ENCODE assay signal across 8 cellular contexts in the genomic region with DNA sequence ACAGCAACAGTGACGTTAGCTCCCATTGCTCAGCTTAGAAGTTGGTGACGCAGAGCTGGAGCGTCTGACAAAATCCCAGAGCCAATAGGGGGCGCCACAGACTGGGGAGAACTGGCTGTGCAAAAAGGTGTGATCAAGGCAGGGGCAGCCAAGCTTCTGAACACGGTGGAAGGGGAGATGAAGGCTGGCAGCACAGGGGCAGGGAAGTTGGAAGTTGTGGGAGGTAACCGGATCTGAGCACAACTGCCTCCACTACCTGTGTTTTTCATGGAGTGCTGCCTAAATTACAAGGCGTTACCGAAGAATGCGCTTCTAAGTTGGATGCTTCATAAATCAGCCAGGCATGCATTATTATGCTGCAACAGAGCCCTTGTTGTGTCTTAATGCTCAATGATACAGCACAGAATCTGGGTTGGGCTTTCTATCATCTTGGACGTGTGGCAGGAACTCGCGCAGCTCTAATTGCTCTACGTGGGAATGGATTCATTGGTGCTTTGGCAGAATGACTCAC.
DNase-seq lines count a peak whose midpoint lies in the region; ATAC-seq and TF ChIP-seq lines count a peak whose summit lies in the region.

No MANE protein-coding gene starts in this region.

- no peak overlapping the region for H3K4me3 Mint-ChIP-seq in MCF 10A (ENCODE audit: unreplicated experiment)
- H3K4me3 Mint-ChIP-seq in nephron progenitor cell: no peak overlapping the region
- no peak overlapping the region for H3K4me3 Mint-ChIP-seq in stimulated activated naive B cell treated with anti-CD40 and anti-IgM and Interleukin-4, amounts not matched to agents 10 μg/mL and 1 μg/mL and 100 μg/mL, for 72 hours

- peaks cover 7% of the 10 kb centered on the region for H3K9me3 Mint-ChIP-seq in MCF 10A (ENCODE audit: unreplicated experiment)
- H3K9me3 Mint-ChIP-seq in nephron progenitor cell: no peaks in the 10 kb centered on the region
- H3K9me3 Mint-ChIP-seq in stimulated activated naive B cell treated with anti-CD40 and anti-IgM and Interleukin-4, amounts not matched to agents 10 μg/mL and 1 μg/mL and 100 μg/mL, for 72 hours: peaks cover 0 to 2% of the 10 kb centered on the region in 2 donors

- intact Hi-C loops in MCF 10A (cut with micrococcal nuclease): loop anchor here (1.0 kb wide), 1 partner anchor 1576 kb away; no protein-coding TSS in a partner anchor

- POLR2A ChIA-PET in MCF 10A (lab: Yijun Ruan, JAX): no interaction called here

- CTCF ChIA-PET in MCF 10A (lab: Yijun Ruan, JAX): no interaction called here

- peak; percentile 50 for DNase-seq in NCI-H2107 treated with DMSO at 0.1 percent for 48 hours (lab: John Stamatoyannopoulos, UW; ENCODE audit: unreplicated experiment)
- no peak for DNase-seq in NCI-H2107 (lab: John Stamatoyannopoulos, UW)
- DNase-seq in NCI-H1105 (lab: John Stamatoyannopoulos, UW): peak; percentile 1
- DNase-seq in MCF 10A (ENCODE audit: unreplicated experiment): peak; percentile 45
- peak; percentile 72 for DNase-seq in nephron progenitor cell
- DNase-seq in stimulated activated naive B cell treated with anti-CD40 and anti-IgM and Interleukin-4, amounts not matched to agents 10 μg/mL and 1 μg/mL and 100 μg/mL, for 72 hours: no peak

- TF ChIP-seq CTCF in MCF 10A (IDR thresholded peaks at IDR 0.05; ENCODE audit: unreplicated experiment): peak; percentile 58
- TF ChIP-seq CTCF in nephron progenitor cell (IDR thresholded peaks at IDR 0.05): peak; percentile 53

- no peaks in the 10 kb centered on the region for H3K36me3 Mint-ChIP-seq in MCF 10A (ENCODE audit: insufficient read depth, unreplicated experiment)
- no peaks in the 10 kb centered on the region for H3K36me3 Mint-ChIP-seq in nephron progenitor cell (ENCODE audit: low read depth)
- H3K36me3 Mint-ChIP-seq in stimulated activated naive B cell treated with anti-CD40 and anti-IgM and Interleukin-4, amounts not matched to agents 10 μg/mL and 1 μg/mL and 100 μg/mL, for 72 hours: no peaks in the 10 kb centered on the region

- H3K4me1 Mint-ChIP-seq in MCF 10A (ENCODE audit: insufficient read depth, unreplicated experiment) (peaks cover 20% of the 10 kb centered on the region), nephron progenitor cell (peaks cover 33% of the 10 kb centered on the region)
- no peaks in the 10 kb centered on the region for H3K4me1 Mint-ChIP-seq in stimulated activated naive B cell treated with anti-CD40 and anti-IgM and Interleukin-4, amounts not matched to agents 10 μg/mL and 1 μg/mL and 100 μg/mL, for 72 hours

- no peak overlapping the region for H3K27ac Mint-ChIP-seq in MCF 10A (ENCODE audit: low read depth, unreplicated experiment)
- H3K27ac Mint-ChIP-seq in nephron progenitor cell: peak overlapping the region; percentile 65
- no peak overlapping the region for H3K27ac Mint-ChIP-seq in stimulated activated naive B cell treated with anti-CD40 and anti-IgM and Interleukin-4, amounts not matched to agents 10 μg/mL and 1 μg/mL and 100 μg/mL, for 72 hours

- ATAC-seq in HG03432 (IDR thresholded peaks at IDR 0.05; ENCODE audit: unreplicated experiment) (no peak), HG02938 (IDR thresholded peaks at IDR 0.05; ENCODE audit: unreplicated experiment) (no peak)
- ATAC-seq in stimulated activated naive B cell treated with anti-CD40 and anti-IgM and Interleukin-4, amounts not matched to agents 10 μg/mL and 1 μg/mL and 100 μg/mL, for 72 hours (replicated peaks): no peak

- H3K27me3 Mint-ChIP-seq in MCF 10A (ENCODE audit: insufficient read depth, unreplicated experiment): no peaks in the 10 kb centered on the region
- peaks cover 2% of the 10 kb centered on the region for H3K27me3 Mint-ChIP-seq in nephron progenitor cell (ENCODE audit: low read depth, poor library complexity)
- H3K27me3 Mint-ChIP-seq in stimulated activated naive B cell treated with anti-CD40 and anti-IgM and Interleukin-4, amounts not matched to agents 10 μg/mL and 1 μg/mL and 100 μg/mL, for 72 hours: no peaks in the 10 kb centered on the region

- no TSS peak for BruUV-seq in MCF 10A (replicated peaks; lab: Mats Ljungman, UMichigan)

Comparison
In these comparisons a context has a peak if more than half of its experiments do, and no peak if none do; other contexts are left out.
1. DNase-seq: peak in NCI-H2107 treated with DMSO at 0.1 percent for 48 hours (single experiment), NCI-H1105 (single experiment), MCF 10A (single experiment) and nephron progenitor cell (single experiment); none in NCI-H2107 (single experiment) and stimulated activated naive B cell treated with anti-CD40 and anti-IgM and Interleukin-4, amounts not matched to agents 10 μg/mL and 1 μg/mL and 100 μg/mL, for 72 hours (single experiment).